10 cellular contexts compared by ENCODE assay signal in genomic region chr14:102901633-102902032, GRCh38. TPM values are rescaled to one million over a fixed set of nuclear protein-coding genes. Genes with fewer than 3 reads are reported as not detected.
DNase-seq lines count a peak whose midpoint lies in the region; ATAC-seq lines count a peak whose summit lies in the region.
"Had no signal": no experiment of that assay in that cellular context is flagged by ENCODE, and none has a peak within 500 bp of the region (broad histone marks: within the 10 kb centered on the region; RNA-seq: fewer than 3 reads in every experiment).

No MANE protein-coding gene starts in this region.

- peak overlapping the region; percentile 41 to 75 for H3K27ac ChIP-seq in mucosa of rectum (ENCODE audit: low read depth in 2 of 2, low read length in 2 of 2)
- H3K27ac ChIP-seq: epithelial cell of prostate, ovary had no signal

- DNase-seq in dermis blood vessel endothelial cell = no peak
- no peak for DNase-seq in HPDE6-E6E7 (ENCODE audit: extremely low spot score)
- DNase-seq in NCI-H748 (lab: John Stamatoyannopoulos, UW; ENCODE audit: unreplicated experiment) = no peak
- DNase-seq: ovary had no signal

- no peak overlapping the region for H3K4me3 ChIP-seq in mucosa of rectum (ENCODE audit: low read length in 2 of 2)
- H3K4me3 ChIP-seq: ovary had no signal

- H3K9me3 ChIP-seq in mucosa of rectum (ENCODE audit: control insufficient read depth in 2 of 2, low read length in 2 of 2) = no peaks in the 10 kb centered on the region
- H3K9me3 ChIP-seq: ovary had no signal

- no peaks in the 10 kb centered on the region for H3K27me3 ChIP-seq in mucosa of rectum (ENCODE audit: control insufficient read depth in 2 of 2, insufficient read depth in 2 of 2, low read length in 2 of 2)
- H3K27me3 ChIP-seq: ovary had no signal

- no peaks in the 10 kb centered on the region for H3K4me1 ChIP-seq in mucosa of rectum (ENCODE audit: control insufficient read depth in 2 of 2, insufficient read depth in 2 of 2, low read length in 2 of 2)

- H3K9ac ChIP-seq in mucosa of rectum (ENCODE audit: low read depth in 1 of 2, low read length in 2 of 2) = no peak overlapping the region

- peak; percentile 78 for ATAC-seq in GM18868 (IDR thresholded peaks at IDR 0.05; ENCODE audit: unreplicated experiment)
- ATAC-seq in GM21529 (IDR thresholded peaks at IDR 0.05; ENCODE audit: unreplicated experiment) = peak; percentile 78
- ATAC-seq in HG03558 (IDR thresholded peaks at IDR 0.05; ENCODE audit: extremely low read depth, unreplicated experiment) = peak; percentile 60

- H3K36me3 ChIP-seq in mucosa of rectum (ENCODE audit: control insufficient read depth in 2 of 2, insufficient read depth in 2 of 2, low read length in 2 of 2) = peaks cover 33 to 59% of the 10 kb centered on the region in 2 donors
- H3K36me3 ChIP-seq: ovary had no signal

RNA-seq across cellular contexts. Expression of gene AMN, which starts 20.8 kb away (rescaled TPM):
- 0.19 TPM in 1 of 2 replicates, not detected in the other for total RNA-seq in dermis blood vessel endothelial cell
- total RNA-seq: HT1080 had no signal
